14 cellular contexts compared by ENCODE assay signal in the genomic region with DNA sequence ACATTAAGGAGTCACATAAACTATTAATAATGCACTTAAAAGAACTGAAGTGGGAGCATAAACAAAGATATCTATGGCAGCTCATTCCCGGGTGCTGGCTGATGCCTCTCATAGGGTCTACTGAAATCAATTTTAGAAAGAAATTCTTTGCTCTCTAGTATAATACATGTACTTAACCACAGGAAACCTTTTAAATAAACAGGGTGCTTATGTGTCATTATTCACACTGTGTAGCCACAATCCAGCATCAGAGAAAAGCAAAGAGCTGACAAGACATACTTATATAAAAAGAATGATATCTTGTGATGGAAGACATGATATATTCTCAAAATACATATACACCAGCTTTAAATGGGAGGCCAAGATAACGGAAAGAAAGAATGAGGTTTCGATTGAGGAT.
"Had no signal": no experiment of that assay in that cellular context is flagged by ENCODE, and none has a peak within 500 bp of the region (broad histone marks: within the 10 kb centered on the region; RNA-seq: fewer than 3 reads in every experiment).

No MANE protein-coding gene starts in this region.

- H3K27ac Mint-ChIP-seq: activated naive CD4-positive, alpha-beta T cell treated with anti-CD3 and anti-CD28 coated beads, Interleukin-2, amount 50 U/mL, for 72 hours; nephron progenitor cell had no signal

- H3K4me1 ChIP-seq: breast epithelium, testis, upper lobe of right lung had no signal

- H3K36me3 ChIP-seq: breast epithelium, upper lobe of right lung had no signal

- H3K27ac ChIP-seq: breast epithelium, dorsolateral prefrontal cortex, testis, upper lobe of right lung had no signal

- H3K4me3 Mint-ChIP-seq: nephron progenitor cell; stimulated activated naive CD8-positive, alpha-beta T cell treated with anti-CD3 and anti-CD28 coated beads, Interleukin-15, amount 100 ng/mL, for 72 hours had no signal

- H3K27me3 ChIP-seq: breast epithelium, dorsolateral prefrontal cortex, testis, upper lobe of right lung had no signal

- H3K27me3 Mint-ChIP-seq: stimulated activated naive CD8-positive, alpha-beta T cell treated with anti-CD3 and anti-CD28 coated beads, Interleukin-15, amount 100 ng/mL, for 72 hours had no signal

- ATAC-seq: activated CD4-positive, CD25-positive, alpha-beta regulatory T cell treated with anti-CD3 and anti-CD28 coated beads, Interleukin-2, amount 50 U/mL, for 24 hours; activated naive CD4-positive, alpha-beta T cell treated with anti-CD3 and anti-CD28 coated beads, Interleukin-2, amount 50 U/mL, for 72 hours; left colon; stimulated activated naive CD8-positive, alpha-beta T cell treated with anti-CD3 and anti-CD28 coated beads, Interleukin-15, amount 100 ng/mL, for 72 hours; upper lobe of right lung had no signal

- H3K4me3 ChIP-seq: breast epithelium, dorsolateral prefrontal cortex, testis, upper lobe of right lung had no signal

- H3K9me3 ChIP-seq: breast epithelium, testis, upper lobe of right lung had no signal

- DNase-seq: activated effector memory CD4-positive, alpha-beta T cell treated with Interleukin-2 at 50 U/mL for 16 hours; activated T-cell treated with anti-CD3 and anti-CD28 coated beads, Interleukin-2, amount 50 U/mL, for 1 hour; amniotic stem cell; dorsolateral prefrontal cortex; left colon; nephron progenitor cell; stimulated activated CD4-positive, alpha-beta T cell treated with anti-CD3 and anti-CD28 coated beads, Interleukin-4, amount 100 ng/mL, for 1 hour; stimulated activated naive CD8-positive, alpha-beta T cell treated with anti-CD3 and anti-CD28 coated beads, Interleukin-15, amount 100 ng/mL, for 72 hours; T-helper 2 cell; testis; upper lobe of right lung had no signal
